ENCODE assay signal across 15 cellular contexts in genomic region chr1:179978199-179979079, GRCh38. TPM values are rescaled to one million over a fixed set of nuclear protein-coding genes. Genes with fewer than 3 reads are reported as not detected.
DNase-seq lines count a peak whose midpoint lies in the region; ATAC-seq, FAIRE-seq and TF ChIP-seq lines count a peak whose summit lies in the region.
"Had no signal": no experiment of that assay in that cellular context is flagged by ENCODE, and none has a peak within 500 bp of the region (broad histone marks: within the 10 kb centered on the region; RNA-seq: fewer than 3 reads in every experiment).

No MANE protein-coding gene starts in this region.

- CTCF ChIA-PET in K562 (lab: Yijun Ruan, JAX; ENCODE audit: low intra/inter-chr PET ratio), result no interaction called here

- H3K79me2 ChIP-seq in K562 (ENCODE audit: control insufficient read depth, insufficient read depth, low read length), result peaks cover 90% of the 10 kb centered on the region

- no peaks in the 10 kb centered on the region for H3K36me3 ChIP-seq in K562 (ENCODE audit: control insufficient read depth, insufficient read depth, low read length)
- H3K36me3 ChIP-seq in skeletal muscle tissue (ENCODE audit: control insufficient read depth in 3 of 3, insufficient read depth in 3 of 3, low read length in 3 of 3), result no peaks in the 10 kb centered on the region

- WGBS in K562 (ENCODE audit: insufficient coverage, low coverage, missing lambda C conversion rate), result 77% methylated on average over 5 of the region's 5 CpGs

- H3K9ac ChIP-seq in K562 (ENCODE audit: insufficient read depth in 1 of 2, low read depth in 2 of 2, low read length in 2 of 2), result no peak overlapping the region
- H3K9ac ChIP-seq in skeletal muscle tissue (ENCODE audit: low read depth in 1 of 3, low read length in 3 of 3), result peak overlapping the region in 1 of 3 donors; percentile 24
- H3K9ac ChIP-seq: BLaER1 had no signal

- TF ChIP-seq RAD21 in K562 (CRISPR knock-in tag; conservative IDR thresholded peaks at IDR 0.05 in 1 of 2, IDR thresholded peaks at IDR 0.05 in 1 of 2), result no peak

- peak; percentile 20 for FAIRE-seq in H54 (lab: Jason Lieb, UNC)
- no peak for FAIRE-seq in K562 (lab: Jason Lieb, UNC)
- FAIRE-seq: GM18507 had no signal

- BruUV-seq in K562 (replicated peaks; lab: Mats Ljungman, UMichigan), result no TSS peak

- no peak overlapping the region for H2AFZ ChIP-seq in K562 (ENCODE audit: low read depth, low read length)

- intact Hi-C loops in Right ventricle myocardium superior (cut with DNase I) (no loop called here), cardiac septum (cut with DNase I) (no loop called here), K562 (cut with micrococcal nuclease) (loop anchor here (2.0 kb wide), 1 partner anchor 20 kb away; no protein-coding TSS in a partner anchor), left colon (cut with DNase I, micrococcal nuclease) (no loop called here)

- ATAC-seq in Right ventricle myocardium superior (ENCODE audit: poor library complexity) (peak; percentile 56), K562 (peak; percentile 36; the same call in 2 of the 3 replicates), left colon (no peak)

- H3K9me1 ChIP-seq in K562 (ENCODE audit: control insufficient read depth, insufficient read depth, low read length), result no peaks in the 10 kb centered on the region

- H3K4me2 ChIP-seq in K562 (ENCODE audit: insufficient read depth, low read length), result no peak overlapping the region
- H3K4me2 ChIP-seq: BLaER1 had no signal

- TF ChIP-seq EP300 in K562 (IDR thresholded peaks at IDR 0.05; ENCODE audit: low read length), result no peak

- in situ Hi-C loops in K562 (cut with MboI), result no loop called here

- peaks cover 3 to 14% of the 10 kb centered on the region in 2 experiments; a peak in 3 of 5 replicates for H3K4me1 ChIP-seq in K562 (replicated peaks in 1 of 2; ENCODE audit: control insufficient read depth in 2 of 2, insufficient read depth in 2 of 2, low read length in 2 of 2)
- peaks cover 2 to 6% (median 5%) of the 10 kb centered on the region in 3 donors for H3K4me1 ChIP-seq in skeletal muscle tissue (ENCODE audit: control insufficient read depth in 3 of 3, insufficient read depth in 3 of 3, low read length in 3 of 3)
- H3K4me1 ChIP-seq: BLaER1 had no signal

- TF ChIP-seq CTCF in K562 (IDR thresholded peaks at IDR 0.05 in 2 of 3, conservative IDR thresholded peaks at IDR 0.05 in 1 of 3; ENCODE audit: insufficient read depth in 2 of 3, low read depth in 1 of 3, low read length in 3 of 3), result no peak

- POLR2A ChIA-PET in K562 (lab: Yijun Ruan, JAX), result interaction anchor here (0.6 to 2.2 kb wide), 4 partner anchors 8 to 56 kb away, joined by 3 to 9 read pairs (median 6); no protein-coding TSS in a partner anchor

- H3K27me3 ChIP-seq in K562 (ENCODE audit: control insufficient read depth in 2 of 2, insufficient read depth in 2 of 2, low read length in 2 of 2) (no peaks in the 10 kb centered on the region), skeletal muscle tissue (ENCODE audit: control insufficient read depth in 3 of 3, insufficient read depth in 3 of 3, low read length in 3 of 3) (no peaks in the 10 kb centered on the region)
- H3K27me3 ChIP-seq: BLaER1 had no signal

- H3K4me3 ChIP-seq in K562 (no peak overlapping the region), skeletal muscle tissue (ENCODE audit: low read length in 3 of 3) (no peak overlapping the region)
- H3K4me3 ChIP-seq: BLaER1 had no signal

- H4K20me1 ChIP-seq in K562 (replicated peaks; ENCODE audit: control insufficient read depth, insufficient read depth, low read length), result no peaks in the 10 kb centered on the region

- TF ChIP-seq POLR2A in H54 (IDR thresholded peaks at IDR 0.05; ENCODE audit: low read depth, low read length) (no peak), K562 (conservative IDR thresholded peaks at IDR 0.05) (no peak)

- H3K9me3 ChIP-seq in K562 (replicated peaks; ENCODE audit: control insufficient read depth, insufficient read depth, low read depth, low read length) (no peaks in the 10 kb centered on the region), skeletal muscle tissue (ENCODE audit: control insufficient read depth in 3 of 3, low read length in 3 of 3) (no peaks in the 10 kb centered on the region)

- DNase-seq in Right ventricle myocardium superior (no peak), cardiac septum (ENCODE audit: low spot score) (no peak), H54 (ENCODE audit: insufficient read length, low spot score) (no peak), K562 (ENCODE audit: extremely low read depth in 1 of 4, low spot score in 3 of 4) (no peak), left colon (no peak), inferior parietal cortex (ENCODE audit: extremely low spot score) (no peak)
- DNase-seq: AML-193, Calu3, DMS 273 treated with DMSO at 0.1 percent for 48 hours, H7 had no signal

- H3K27ac ChIP-seq in K562 (ENCODE audit: extremely low read depth, low read depth, low read length) (peak overlapping the region; percentile 22; the same call in 1 of the 3 replicates), skeletal muscle tissue (ENCODE audit: low read depth, low read length) (peak overlapping the region; percentile 19)
- H3K27ac ChIP-seq: 22Rv1, BLaER1, HL-60 had no signal

RNA-seq across cellular contexts. Expression of gene CEP350, which starts 23.8 kb away (rescaled TPM):
- total RNA-seq in Right ventricle myocardium superior (27.2 TPM), cardiac septum (36.6 TPM), K562 (2014; rRNA removed) (30.4 and 34.2 TPM in 2 replicates), K562 (2014; rRNA removed; fragmentation: Illumina TruSeq; extraction: Trizol) (56.0 and 66.8 TPM in 2 replicates), K562 (2015; rRNA removed; fragmentation: Illumina TruSeq; extraction: Trizol) (57.7 and 64.3 TPM in 2 replicates), K562 (2021) (39.5 and 42.2 TPM in 2 replicates), skeletal muscle tissue (71.5 TPM), left colon (10 to 100 TPM; 47.7 to 49.7 TPM)
- 27.4 and 114 TPM in 2 replicates for total RNA-seq in K562 (2011; cell fraction: chromatin; rRNA removed; ENCODE audit: low replicate concordance)
- 19.5 and 31.2 TPM in 2 replicates for total RNA-seq in K562 (2011; cell fraction: nucleolus; rRNA removed)
- total RNA-seq in K562 (2011; cell fraction: nucleoplasm; rRNA removed), result 38.1 and 40.1 TPM in 2 replicates
- polyA plus RNA-seq in K562 (2011; rRNA removed) (17.7 and 23.3 TPM in 2 replicates), K562 (2014; fragmentation: Illumina TruSeq; extraction: Trizol) (23.0 and 28.0 TPM in 2 replicates), K562 (2014; fragmentation: Nextera tagmentation; extraction: Ambion mirVana) (1 to 10 TPM; 8.3 to 8.7 TPM), K562 (2014; rRNA removed) (17.1 and 20.4 TPM in 2 replicates)
- polyA plus RNA-seq in K562 (2011; cell fraction: cytosol; rRNA removed), result 4.5 and 8.3 TPM in 2 replicates
- polyA plus RNA-seq in K562 (2011; cell fraction: nucleus; rRNA removed), result 13.5 and 20.3 TPM in 2 replicates
- 17.6 and 18.7 TPM in 2 replicates for polyA plus RNA-seq in K562 (2012)
- 94.1 and 107 TPM in 2 replicates for polyA minus RNA-seq in K562 (2011; rRNA and poly(A)+ RNA removed)
- 29.8 and 44.2 TPM in 2 replicates for polyA minus RNA-seq in K562 (2011; cell fraction: cytosol; rRNA and poly(A)+ RNA removed)
- 34.6 and 77.2 TPM in 2 replicates for polyA minus RNA-seq in K562 (2011; cell fraction: nucleus; rRNA and poly(A)+ RNA removed)
